In the genomic region with DNA sequence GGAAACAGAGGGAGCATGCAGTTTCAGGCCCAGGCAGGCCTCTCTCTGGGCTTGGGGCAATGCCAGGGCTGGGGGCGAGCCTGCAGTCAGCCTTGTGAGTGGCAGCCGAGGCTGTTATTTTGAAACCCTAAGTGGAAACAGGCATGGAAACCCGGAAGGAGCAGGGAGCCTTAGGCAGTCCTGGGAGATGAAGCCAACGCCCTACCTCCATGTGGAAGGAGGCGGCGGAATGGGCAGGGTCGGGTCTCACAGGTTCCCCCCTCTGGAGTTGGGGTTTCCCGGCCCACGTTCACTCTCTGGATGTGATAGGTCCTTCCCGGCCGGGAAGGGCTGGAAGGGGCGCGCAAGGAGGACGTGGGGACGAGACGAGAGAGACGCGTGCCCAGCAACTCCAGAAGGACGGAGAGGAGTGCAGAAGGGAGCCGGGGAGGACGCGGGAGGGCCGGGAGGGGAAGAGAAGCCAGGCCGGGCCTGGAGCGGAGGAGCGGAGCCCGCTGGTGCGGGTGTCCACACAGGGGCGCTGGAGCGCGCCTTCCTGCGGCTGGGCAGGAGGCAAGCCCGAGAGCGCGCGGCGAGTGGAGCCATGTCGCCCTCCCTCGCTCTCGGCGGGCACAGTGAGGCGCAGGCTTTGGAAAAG, we compare ENCODE assay signal across 14 cellular contexts. TPM values are rescaled to one million over a fixed set of nuclear protein-coding genes. Genes with fewer than 3 reads are reported as not detected.
DNase-seq lines count a peak whose midpoint lies in the region; ATAC-seq and TF ChIP-seq lines count a peak whose summit lies in the region.
"Not testable (repeated sequence)": the region's sequence is repeated elsewhere in the genome, so short reads cannot be mapped to it uniquely, and the experiment has no call there.
"Had no signal": no experiment of that assay in that cellular context is flagged by ENCODE, and none has a peak within 500 bp of the region (broad histone marks: within the 10 kb centered on the region; RNA-seq: fewer than 3 reads in every experiment).

No MANE protein-coding gene starts in this region.

- ATAC-seq in CD8-positive, alpha-beta T cell = peak; percentile 54
- ATAC-seq in SK-N-SH treated with all-trans-retinoic acid at 6 μM for 48 hours (peak; percentile 97), foreskin keratinocyte (peak; percentile 84)
- ATAC-seq in activated naive CD8-positive, alpha-beta T cell treated with anti-CD3 and anti-CD28 coated beads, Interleukin-2, amount 50 U/mL, for 24 hours = peak; percentile 79
- ATAC-seq in stimulated activated naive CD8-positive, alpha-beta T cell treated with anti-CD3 and anti-CD28 coated beads, Interleukin-15, amount 100 ng/mL, for 72 hours = peak; percentile 91

- H3K4me1 ChIP-seq in CD8-positive, alpha-beta T cell (ENCODE audit: insufficient read depth, low read length); foreskin keratinocyte; neural progenitor cell: not testable (repeated sequence)

- not testable (repeated sequence) for H3K9me3 ChIP-seq in CD8-positive, alpha-beta T cell (ENCODE audit: low read length); neural progenitor cell (ENCODE audit: low read depth)

- not testable (repeated sequence) for H3K27ac ChIP-seq in CD8-positive, alpha-beta T cell (ENCODE audit: low read depth, low read length); foreskin keratinocyte; neural progenitor cell

- H3K79me2 ChIP-seq in neural progenitor cell (ENCODE audit: low read depth) = not testable (repeated sequence)

- not testable (repeated sequence) for H4K20me1 ChIP-seq in neural progenitor cell (ENCODE audit: low read depth)

- H3F3A ChIP-seq in neural progenitor cell (ENCODE audit: low read depth) = not testable (repeated sequence)

- not testable (repeated sequence) for H3K27ac Mint-ChIP-seq in CD8-positive, alpha-beta T cell; activated naive CD8-positive, alpha-beta T cell treated with anti-CD3 and anti-CD28 coated beads, Interleukin-2, amount 50 U/mL, for 24 hours; neural progenitor cell; stimulated activated naive CD8-positive, alpha-beta T cell treated with anti-CD3 and anti-CD28 coated beads, Interleukin-15, amount 100 ng/mL, for 72 hours

- DNase-seq in CD8-positive, alpha-beta T cell; activated naive CD8-positive, alpha-beta T cell treated with anti-CD3 and anti-CD28 coated beads, Interleukin-2, amount 50 U/mL, for 24 hours; foreskin keratinocyte; neural progenitor cell (ENCODE audit: low spot score); stimulated activated naive CD8-positive, alpha-beta T cell treated with anti-CD3 and anti-CD28 coated beads, Interleukin-15, amount 100 ng/mL, for 72 hours: not testable (repeated sequence)
- DNase-seq in NCI-H1105 treated with DMSO at 0.1 percent for 48 hours (lab: John Stamatoyannopoulos, UW) (peak; percentile 71), left kidney (ENCODE audit: low read depth, low spot score) (peak; percentile 47)

- intact Hi-C loops in CD8-positive, alpha-beta T cell (cut with DNase I, micrococcal nuclease) = not testable (repeated sequence)

- H3K9ac ChIP-seq in neural progenitor cell = not testable (repeated sequence)

- CTCF ChIA-PET in CD8-positive, alpha-beta T cell (lab: Charles Lee) = not testable (repeated sequence)

- H3K4me3 ChIP-seq in CD8-positive, alpha-beta T cell (ENCODE audit: low read depth, low read length) = not testable (repeated sequence)
- peak overlapping the region; percentile 55 for H3K4me3 ChIP-seq in neural progenitor cell

- not testable (repeated sequence) for H2AFZ ChIP-seq in neural progenitor cell (replicated peaks)

- H3K4me3 Mint-ChIP-seq in CD8-positive, alpha-beta T cell; activated naive CD8-positive, alpha-beta T cell treated with anti-CD3 and anti-CD28 coated beads, Interleukin-2, amount 50 U/mL, for 24 hours; stimulated activated naive CD8-positive, alpha-beta T cell treated with anti-CD3 and anti-CD28 coated beads, Interleukin-15, amount 100 ng/mL, for 72 hours: not testable (repeated sequence)
- peak overlapping the region; percentile 70 for H3K4me3 Mint-ChIP-seq in neural progenitor cell

- not testable (repeated sequence) for H3K4me1 Mint-ChIP-seq in CD8-positive, alpha-beta T cell (ENCODE audit: low read depth); activated naive CD8-positive, alpha-beta T cell treated with anti-CD3 and anti-CD28 coated beads, Interleukin-2, amount 50 U/mL, for 24 hours; neural progenitor cell; stimulated activated naive CD8-positive, alpha-beta T cell treated with anti-CD3 and anti-CD28 coated beads, Interleukin-15, amount 100 ng/mL, for 72 hours

- POLR2A ChIA-PET in CD8-positive, alpha-beta T cell (lab: Charles Lee) = not testable (repeated sequence)

- H3K27me3 Mint-ChIP-seq in CD8-positive, alpha-beta T cell (ENCODE audit: low read depth); activated naive CD8-positive, alpha-beta T cell treated with anti-CD3 and anti-CD28 coated beads, Interleukin-2, amount 50 U/mL, for 24 hours; neural progenitor cell (ENCODE audit: insufficient read depth, low read depth): not testable (repeated sequence)
- H3K27me3 Mint-ChIP-seq in stimulated activated naive CD8-positive, alpha-beta T cell treated with anti-CD3 and anti-CD28 coated beads, Interleukin-15, amount 100 ng/mL, for 72 hours = peaks cover 14% of the 10 kb centered on the region

- not testable (repeated sequence) for H3K36me3 Mint-ChIP-seq in CD8-positive, alpha-beta T cell; activated naive CD8-positive, alpha-beta T cell treated with anti-CD3 and anti-CD28 coated beads, Interleukin-2, amount 50 U/mL, for 24 hours (ENCODE audit: low read depth); neural progenitor cell

- H3K9me3 Mint-ChIP-seq in CD8-positive, alpha-beta T cell; activated naive CD8-positive, alpha-beta T cell treated with anti-CD3 and anti-CD28 coated beads, Interleukin-2, amount 50 U/mL, for 24 hours; neural progenitor cell; stimulated activated naive CD8-positive, alpha-beta T cell treated with anti-CD3 and anti-CD28 coated beads, Interleukin-15, amount 100 ng/mL, for 72 hours: not testable (repeated sequence)

- H3K27me3 ChIP-seq in CD8-positive, alpha-beta T cell (ENCODE audit: insufficient read depth, low read length); foreskin keratinocyte: not testable (repeated sequence)
- H3K27me3 ChIP-seq in neural progenitor cell = peaks cover 37% of the 10 kb centered on the region

- not testable (repeated sequence) for H3K4me2 ChIP-seq in neural progenitor cell

- H3K36me3 ChIP-seq in CD8-positive, alpha-beta T cell (ENCODE audit: insufficient read depth, low read length); neural progenitor cell: not testable (repeated sequence)

- not testable (repeated sequence) for TF ChIP-seq CTCF in CD8-positive, alpha-beta T cell (IDR thresholded peaks at IDR 0.05); foreskin keratinocyte (conservative IDR thresholded peaks at IDR 0.05); neural progenitor cell (IDR thresholded peaks at IDR 0.05)

RNA-seq across cellular contexts. Expression of a gene that starts 1.1 kb away (rescaled TPM):
- total RNA-seq in CD8-positive, alpha-beta T cell = not detected
- total RNA-seq in foreskin keratinocyte (not detected in 2 replicates), neural progenitor cell (ENCODE audit: low replicate concordance) (0.39 and 0.90 TPM in 2 replicates)
- polyA plus RNA-seq in foreskin keratinocyte = not detected in 2 replicates
- total RNA-seq: A673; activated CD4-positive, alpha-beta memory T cell treated with anti-CD3 and anti-CD28 coated beads for 36 hours; activated naive CD4-positive, alpha-beta T cell treated with anti-CD3 and anti-CD28 coated beads for 36 hours; ascending aorta; PC-9; SJSA1 had no signal
